Comparison of ENCODE assay signal across 19 cellular contexts in the genomic region with DNA sequence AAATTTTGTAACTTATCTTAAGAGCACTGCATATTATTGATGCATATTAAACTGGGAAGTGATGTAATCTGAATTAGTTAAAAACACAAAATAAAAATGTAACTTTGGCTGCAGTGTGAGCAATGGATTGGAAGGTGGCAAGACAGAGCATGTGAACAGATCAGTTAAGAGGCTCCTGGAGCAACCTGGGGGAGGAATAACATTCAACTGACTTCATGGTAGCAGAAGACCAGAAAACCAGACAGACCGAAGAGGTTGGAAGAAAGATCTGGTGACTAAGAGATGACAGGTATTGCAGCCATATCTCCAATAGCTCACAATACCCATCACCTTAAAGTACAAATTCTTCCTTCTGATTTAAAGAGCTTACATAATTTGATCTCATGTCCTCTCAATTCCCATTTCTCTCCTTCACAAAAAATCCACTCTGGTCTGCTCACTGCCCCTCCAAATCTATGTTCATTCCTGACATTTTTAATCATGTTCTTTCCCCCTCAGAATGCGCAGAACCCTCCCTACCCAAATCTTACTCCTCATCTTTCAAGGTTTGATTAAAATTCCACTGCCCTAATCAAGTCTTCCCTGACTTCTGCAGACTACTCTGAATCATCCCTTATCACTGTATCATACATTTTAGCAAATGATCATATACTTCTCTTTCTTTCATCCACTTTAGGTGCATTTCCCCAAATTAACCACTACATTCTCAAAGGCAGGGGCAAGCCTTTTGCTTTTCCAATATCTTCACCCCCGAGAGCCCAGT.
"Had no signal": no experiment of that assay in that cellular context is flagged by ENCODE, and none has a peak within 500 bp of the region (broad histone marks: within the 10 kb centered on the region; RNA-seq: fewer than 3 reads in every experiment).

No MANE protein-coding gene starts in this region.

- H3K4me3 Mint-ChIP-seq: activated CD8-positive, alpha-beta T cell treated with anti-CD3 and anti-CD28 coated beads, Interleukin-2, amount 10 ng/mL, durations not matched to agents 7 days and 5 days; activated naive CD8-positive, alpha-beta T cell treated with anti-CD3 and anti-CD28 coated beads, Interleukin-2, amount 50 U/mL, for 24 hours; nephron; stimulated activated naive CD8-positive, alpha-beta T cell treated with anti-CD3 and anti-CD28 coated beads, Interleukin-15, Interleukin-2, amounts not matched to agents 100 ng/mL and 50 ng/mL, for 24 hours had no signal

- H3K27me3 ChIP-seq: left lung, testis had no signal

- H3K9me3 ChIP-seq: left lung, psoas muscle, testis had no signal

- H3K27ac Mint-ChIP-seq: activated CD8-positive, alpha-beta T cell treated with anti-CD3 and anti-CD28 coated beads, Interleukin-2, amount 10 ng/mL, durations not matched to agents 7 days and 5 days; nephron; stimulated activated naive CD8-positive, alpha-beta T cell treated with anti-CD3 and anti-CD28 coated beads, Interleukin-15, Interleukin-2, amounts not matched to agents 100 ng/mL and 50 ng/mL, for 24 hours had no signal

- H3K27me3 Mint-ChIP-seq: activated naive CD8-positive, alpha-beta T cell treated with anti-CD3 and anti-CD28 coated beads, Interleukin-2, amount 50 U/mL, for 24 hours; stimulated activated naive CD8-positive, alpha-beta T cell treated with anti-CD3 and anti-CD28 coated beads, Interleukin-15, Interleukin-2, amounts not matched to agents 100 ng/mL and 50 ng/mL, for 24 hours had no signal

- H3K36me3 ChIP-seq: left lung had no signal

- H3K4me3 ChIP-seq: coronary artery, left lung, psoas muscle, testis had no signal

- H3K9me3 Mint-ChIP-seq: activated naive CD8-positive, alpha-beta T cell treated with anti-CD3 and anti-CD28 coated beads, Interleukin-2, amount 50 U/mL, for 24 hours; nephron; stimulated activated naive CD8-positive, alpha-beta T cell treated with anti-CD3 and anti-CD28 coated beads, Interleukin-15, Interleukin-2, amounts not matched to agents 100 ng/mL and 50 ng/mL, for 24 hours had no signal

- ATAC-seq: activated CD8-positive, alpha-beta T cell treated with anti-CD3 and anti-CD28 coated beads, Interleukin-2, amount 10 ng/mL, durations not matched to agents 7 days and 5 days; left lung; psoas muscle; sciatic nerve had no signal

- DNase-seq: activated CD4-positive, alpha-beta T cell treated with anti-CD3 and anti-CD28 coated beads for 48 hours; activated CD8-positive, alpha-beta memory T cell treated with anti-CD3 and anti-CD28 coated beads, Interleukin-2, amount 50 U/mL, for 48 hours; activated CD8-positive, alpha-beta T cell treated with anti-CD3 and anti-CD28 coated beads, Interleukin-2, amount 10 ng/mL, durations not matched to agents 7 days and 5 days; activated naive CD4-positive, alpha-beta T cell treated with Interleukin-2 at 50 U/mL for 16 hours; activated naive CD8-positive, alpha-beta T cell treated with anti-CD3 and anti-CD28 coated beads, Interleukin-2, amount 50 U/mL, for 24 hours; central memory CD4-positive, alpha-beta T cell; effector memory CD4-positive, alpha-beta T cell; left lung; mesendoderm; occipital lobe; psoas muscle; stimulated activated CD4-positive, alpha-beta T cell treated with anti-CD3 and anti-CD28 coated beads, Interleukin-4, amount 100 ng/mL, for 1 hour; stimulated activated CD8-positive, alpha-beta memory T cell treated with anti-CD3 and anti-CD28 coated beads, Interleukin-4, amount 100 ng/mL, for 48 hours; T1000; testis had no signal

- H3K27ac ChIP-seq: coronary artery, left lung, testis had no signal
